Comparison of ENCODE assay signal across 1 cellular context in the genomic region with DNA sequence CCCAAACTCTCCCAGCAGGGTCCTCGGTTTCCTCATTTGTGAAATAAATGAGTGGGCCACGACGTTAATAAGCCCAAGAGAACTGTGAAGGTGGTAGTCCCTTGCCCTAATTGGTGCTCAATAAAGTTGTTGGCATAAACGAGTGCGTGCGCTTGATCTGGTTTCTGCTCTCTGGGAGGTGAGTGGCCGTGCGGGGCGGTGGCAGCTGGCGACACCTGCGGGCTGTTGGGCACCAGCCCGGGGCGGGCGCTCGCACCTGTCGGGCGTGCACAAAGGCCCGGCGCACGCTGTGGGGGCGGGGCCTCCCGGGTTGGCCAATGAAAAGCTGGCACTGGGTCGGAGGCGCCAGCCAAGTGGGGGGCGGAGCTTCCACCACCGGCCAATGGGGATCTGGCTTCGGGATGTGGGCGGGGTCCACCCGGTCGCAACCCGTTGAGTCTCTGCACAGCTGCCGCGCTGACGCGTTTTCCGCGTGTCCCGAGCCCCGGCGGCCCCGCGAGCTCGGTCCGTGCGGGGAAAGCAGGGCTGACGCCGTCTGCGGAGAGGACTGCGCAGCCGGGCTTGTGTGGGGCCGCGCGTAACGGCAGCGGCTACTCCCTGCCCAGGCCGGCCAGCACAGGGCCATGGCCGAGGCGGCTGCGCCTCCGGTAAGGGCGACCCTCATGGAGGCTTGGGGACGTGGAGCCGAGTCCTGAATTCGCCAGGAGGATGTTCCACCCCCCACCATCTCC.
TF ChIP-seq lines count a peak whose summit lies in the region.

No MANE protein-coding gene starts in this region.

TF ChIP-seq in WTC11, 78 proteins besides CTCF, POLR2A, EP300 and RAD21 (continued from another document and continues in another):
- TF ChIP-seq, protein P1, sequence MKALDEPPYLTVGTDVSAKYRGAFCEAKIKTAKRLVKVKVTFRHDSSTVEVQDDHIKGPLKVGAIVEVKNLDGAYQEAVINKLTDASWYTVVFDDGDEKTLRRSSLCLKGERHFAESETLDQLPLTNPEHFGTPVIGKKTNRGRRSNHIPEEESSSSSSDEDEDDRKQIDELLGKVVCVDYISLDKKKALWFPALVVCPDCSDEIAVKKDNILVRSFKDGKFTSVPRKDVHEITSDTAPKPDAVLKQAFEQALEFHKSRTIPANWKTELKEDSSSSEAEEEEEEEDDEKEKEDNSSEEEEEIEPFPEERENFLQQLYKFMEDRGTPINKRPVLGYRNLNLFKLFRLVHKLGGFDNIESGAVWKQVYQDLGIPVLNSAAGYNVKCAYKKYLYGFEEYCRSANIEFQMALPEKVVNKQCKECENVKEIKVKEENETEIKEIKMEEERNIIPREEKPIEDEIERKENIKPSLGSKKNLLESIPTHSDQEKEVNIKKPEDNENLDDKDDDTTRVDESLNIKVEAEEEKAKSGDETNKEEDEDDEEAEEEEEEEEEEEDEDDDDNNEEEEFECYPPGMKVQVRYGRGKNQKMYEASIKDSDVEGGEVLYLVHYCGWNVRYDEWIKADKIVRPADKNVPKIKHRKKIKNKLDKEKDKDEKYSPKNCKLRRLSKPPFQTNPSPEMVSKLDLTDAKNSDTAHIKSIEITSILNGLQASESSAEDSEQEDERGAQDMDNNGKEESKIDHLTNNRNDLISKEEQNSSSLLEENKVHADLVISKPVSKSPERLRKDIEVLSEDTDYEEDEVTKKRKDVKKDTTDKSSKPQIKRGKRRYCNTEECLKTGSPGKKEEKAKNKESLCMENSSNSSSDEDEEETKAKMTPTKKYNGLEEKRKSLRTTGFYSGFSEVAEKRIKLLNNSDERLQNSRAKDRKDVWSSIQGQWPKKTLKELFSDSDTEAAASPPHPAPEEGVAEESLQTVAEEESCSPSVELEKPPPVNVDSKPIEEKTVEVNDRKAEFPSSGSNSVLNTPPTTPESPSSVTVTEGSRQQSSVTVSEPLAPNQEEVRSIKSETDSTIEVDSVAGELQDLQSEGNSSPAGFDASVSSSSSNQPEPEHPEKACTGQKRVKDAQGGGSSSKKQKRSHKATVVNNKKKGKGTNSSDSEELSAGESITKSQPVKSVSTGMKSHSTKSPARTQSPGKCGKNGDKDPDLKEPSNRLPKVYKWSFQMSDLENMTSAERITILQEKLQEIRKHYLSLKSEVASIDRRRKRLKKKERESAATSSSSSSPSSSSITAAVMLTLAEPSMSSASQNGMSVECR (CRISPR knock-in tag; IDR thresholded peaks at IDR 0.05; ENCODE audit: borderline replicate concordance): peak; percentile 90; the same call in 1 of the 2 replicates
- TF ChIP-seq ETV6 (CRISPR knock-in tag; IDR thresholded peaks at IDR 0.05): peak; percentile 28
- TF ChIP-seq ZNF138 (CRISPR knock-in tag; conservative IDR thresholded peaks at IDR 0.05): no peak
- 0 out of 2 replicates have a peak, but pooled peaks have one; percentile 33 for TF ChIP-seq ZNF232 (CRISPR knock-in tag; IDR thresholded peaks at IDR 0.05)
- no peak for TF ChIP-seq ZBTB21 (CRISPR knock-in tag; IDR thresholded peaks at IDR 0.05; ENCODE audit: borderline replicate concordance)
- no peak for TF ChIP-seq JAZF1 (CRISPR knock-in tag; IDR thresholded peaks at IDR 0.05)
- TF ChIP-seq FOXK1 (CRISPR knock-in tag; IDR thresholded peaks at IDR 0.05): peak; percentile 82
- TF ChIP-seq, protein P2, sequence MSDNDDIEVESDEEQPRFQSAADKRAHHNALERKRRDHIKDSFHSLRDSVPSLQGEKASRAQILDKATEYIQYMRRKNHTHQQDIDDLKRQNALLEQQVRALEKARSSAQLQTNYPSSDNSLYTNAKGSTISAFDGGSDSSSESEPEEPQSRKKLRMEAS (CRISPR knock-in tag; IDR thresholded peaks at IDR 0.05): peak; percentile 94
- TF ChIP-seq, protein P3, sequence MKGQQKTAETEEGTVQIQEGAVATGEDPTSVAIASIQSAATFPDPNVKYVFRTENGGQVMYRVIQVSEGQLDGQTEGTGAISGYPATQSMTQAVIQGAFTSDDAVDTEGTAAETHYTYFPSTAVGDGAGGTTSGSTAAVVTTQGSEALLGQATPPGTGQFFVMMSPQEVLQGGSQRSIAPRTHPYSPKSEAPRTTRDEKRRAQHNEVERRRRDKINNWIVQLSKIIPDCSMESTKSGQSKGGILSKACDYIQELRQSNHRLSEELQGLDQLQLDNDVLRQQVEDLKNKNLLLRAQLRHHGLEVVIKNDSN (CRISPR knock-in tag; IDR thresholded peaks at IDR 0.05): peak; percentile 51; the same call in 1 of the 2 replicates
- peak; percentile 57 for TF ChIP-seq ZNF423 (CRISPR knock-in tag; IDR thresholded peaks at IDR 0.05)
- TF ChIP-seq ZNF671 (CRISPR knock-in tag; IDR thresholded peaks at IDR 0.05): no peak; the same call in 1 of the 2 replicates
- TF ChIP-seq ZNF121 (CRISPR knock-in tag; IDR thresholded peaks at IDR 0.05): no peak; the same call in 1 of the 2 replicates
- TF ChIP-seq, protein P4, sequence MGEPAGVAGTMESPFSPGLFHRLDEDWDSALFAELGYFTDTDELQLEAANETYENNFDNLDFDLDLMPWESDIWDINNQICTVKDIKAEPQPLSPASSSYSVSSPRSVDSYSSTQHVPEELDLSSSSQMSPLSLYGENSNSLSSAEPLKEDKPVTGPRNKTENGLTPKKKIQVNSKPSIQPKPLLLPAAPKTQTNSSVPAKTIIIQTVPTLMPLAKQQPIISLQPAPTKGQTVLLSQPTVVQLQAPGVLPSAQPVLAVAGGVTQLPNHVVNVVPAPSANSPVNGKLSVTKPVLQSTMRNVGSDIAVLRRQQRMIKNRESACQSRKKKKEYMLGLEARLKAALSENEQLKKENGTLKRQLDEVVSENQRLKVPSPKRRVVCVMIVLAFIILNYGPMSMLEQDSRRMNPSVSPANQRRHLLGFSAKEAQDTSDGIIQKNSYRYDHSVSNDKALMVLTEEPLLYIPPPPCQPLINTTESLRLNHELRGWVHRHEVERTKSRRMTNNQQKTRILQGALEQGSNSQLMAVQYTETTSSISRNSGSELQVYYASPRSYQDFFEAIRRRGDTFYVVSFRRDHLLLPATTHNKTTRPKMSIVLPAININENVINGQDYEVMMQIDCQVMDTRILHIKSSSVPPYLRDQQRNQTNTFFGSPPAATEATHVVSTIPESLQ (CRISPR knock-in tag; IDR thresholded peaks at IDR 0.05): no peak
- no peak for TF ChIP-seq SOX15 (CRISPR knock-in tag; IDR thresholded peaks at IDR 0.05)
- TF ChIP-seq, protein P5, sequence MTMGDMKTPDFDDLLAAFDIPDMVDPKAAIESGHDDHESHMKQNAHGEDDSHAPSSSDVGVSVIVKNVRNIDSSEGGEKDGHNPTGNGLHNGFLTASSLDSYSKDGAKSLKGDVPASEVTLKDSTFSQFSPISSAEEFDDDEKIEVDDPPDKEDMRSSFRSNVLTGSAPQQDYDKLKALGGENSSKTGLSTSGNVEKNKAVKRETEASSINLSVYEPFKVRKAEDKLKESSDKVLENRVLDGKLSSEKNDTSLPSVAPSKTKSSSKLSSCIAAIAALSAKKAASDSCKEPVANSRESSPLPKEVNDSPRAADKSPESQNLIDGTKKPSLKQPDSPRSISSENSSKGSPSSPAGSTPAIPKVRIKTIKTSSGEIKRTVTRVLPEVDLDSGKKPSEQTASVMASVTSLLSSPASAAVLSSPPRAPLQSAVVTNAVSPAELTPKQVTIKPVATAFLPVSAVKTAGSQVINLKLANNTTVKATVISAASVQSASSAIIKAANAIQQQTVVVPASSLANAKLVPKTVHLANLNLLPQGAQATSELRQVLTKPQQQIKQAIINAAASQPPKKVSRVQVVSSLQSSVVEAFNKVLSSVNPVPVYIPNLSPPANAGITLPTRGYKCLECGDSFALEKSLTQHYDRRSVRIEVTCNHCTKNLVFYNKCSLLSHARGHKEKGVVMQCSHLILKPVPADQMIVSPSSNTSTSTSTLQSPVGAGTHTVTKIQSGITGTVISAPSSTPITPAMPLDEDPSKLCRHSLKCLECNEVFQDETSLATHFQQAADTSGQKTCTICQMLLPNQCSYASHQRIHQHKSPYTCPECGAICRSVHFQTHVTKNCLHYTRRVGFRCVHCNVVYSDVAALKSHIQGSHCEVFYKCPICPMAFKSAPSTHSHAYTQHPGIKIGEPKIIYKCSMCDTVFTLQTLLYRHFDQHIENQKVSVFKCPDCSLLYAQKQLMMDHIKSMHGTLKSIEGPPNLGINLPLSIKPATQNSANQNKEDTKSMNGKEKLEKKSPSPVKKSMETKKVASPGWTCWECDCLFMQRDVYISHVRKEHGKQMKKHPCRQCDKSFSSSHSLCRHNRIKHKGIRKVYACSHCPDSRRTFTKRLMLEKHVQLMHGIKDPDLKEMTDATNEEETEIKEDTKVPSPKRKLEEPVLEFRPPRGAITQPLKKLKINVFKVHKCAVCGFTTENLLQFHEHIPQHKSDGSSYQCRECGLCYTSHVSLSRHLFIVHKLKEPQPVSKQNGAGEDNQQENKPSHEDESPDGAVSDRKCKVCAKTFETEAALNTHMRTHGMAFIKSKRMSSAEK (CRISPR knock-in tag; IDR thresholded peaks at IDR 0.05; ENCODE audit: borderline replicate concordance): 0 out of 2 replicates have a peak, but pooled peaks have one; percentile 29
- TF ChIP-seq, protein P6, sequence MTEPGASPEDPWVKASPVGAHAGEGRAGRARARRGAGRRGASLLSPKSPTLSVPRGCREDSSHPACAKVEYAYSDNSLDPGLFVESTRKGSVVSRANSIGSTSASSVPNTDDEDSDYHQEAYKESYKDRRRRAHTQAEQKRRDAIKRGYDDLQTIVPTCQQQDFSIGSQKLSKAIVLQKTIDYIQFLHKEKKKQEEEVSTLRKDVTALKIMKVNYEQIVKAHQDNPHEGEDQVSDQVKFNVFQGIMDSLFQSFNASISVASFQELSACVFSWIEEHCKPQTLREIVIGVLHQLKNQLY (CRISPR knock-in tag; IDR thresholded peaks at IDR 0.05): no peak
- TF ChIP-seq, protein P7, sequence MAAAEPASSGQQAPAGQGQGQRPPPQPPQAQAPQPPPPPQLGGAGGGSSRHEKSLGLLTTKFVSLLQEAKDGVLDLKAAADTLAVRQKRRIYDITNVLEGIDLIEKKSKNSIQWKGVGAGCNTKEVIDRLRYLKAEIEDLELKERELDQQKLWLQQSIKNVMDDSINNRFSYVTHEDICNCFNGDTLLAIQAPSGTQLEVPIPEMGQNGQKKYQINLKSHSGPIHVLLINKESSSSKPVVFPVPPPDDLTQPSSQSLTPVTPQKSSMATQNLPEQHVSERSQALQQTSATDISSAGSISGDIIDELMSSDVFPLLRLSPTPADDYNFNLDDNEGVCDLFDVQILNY (CRISPR knock-in tag; IDR thresholded peaks at IDR 0.05): peak; percentile 65; the same call in 1 of the 2 replicates
- TF ChIP-seq NFYB (CRISPR knock-in tag; conservative IDR thresholded peaks at IDR 0.05; ENCODE audit: low read depth): peak; percentile 49
- TF ChIP-seq TEAD4 (CRISPR knock-in tag; IDR thresholded peaks at IDR 0.05): no peak; the same call in 1 of the 2 replicates
- no peak for TF ChIP-seq FOXJ3 (CRISPR knock-in tag; IDR thresholded peaks at IDR 0.05; ENCODE audit: borderline replicate concordance)
- TF ChIP-seq, protein P8, sequence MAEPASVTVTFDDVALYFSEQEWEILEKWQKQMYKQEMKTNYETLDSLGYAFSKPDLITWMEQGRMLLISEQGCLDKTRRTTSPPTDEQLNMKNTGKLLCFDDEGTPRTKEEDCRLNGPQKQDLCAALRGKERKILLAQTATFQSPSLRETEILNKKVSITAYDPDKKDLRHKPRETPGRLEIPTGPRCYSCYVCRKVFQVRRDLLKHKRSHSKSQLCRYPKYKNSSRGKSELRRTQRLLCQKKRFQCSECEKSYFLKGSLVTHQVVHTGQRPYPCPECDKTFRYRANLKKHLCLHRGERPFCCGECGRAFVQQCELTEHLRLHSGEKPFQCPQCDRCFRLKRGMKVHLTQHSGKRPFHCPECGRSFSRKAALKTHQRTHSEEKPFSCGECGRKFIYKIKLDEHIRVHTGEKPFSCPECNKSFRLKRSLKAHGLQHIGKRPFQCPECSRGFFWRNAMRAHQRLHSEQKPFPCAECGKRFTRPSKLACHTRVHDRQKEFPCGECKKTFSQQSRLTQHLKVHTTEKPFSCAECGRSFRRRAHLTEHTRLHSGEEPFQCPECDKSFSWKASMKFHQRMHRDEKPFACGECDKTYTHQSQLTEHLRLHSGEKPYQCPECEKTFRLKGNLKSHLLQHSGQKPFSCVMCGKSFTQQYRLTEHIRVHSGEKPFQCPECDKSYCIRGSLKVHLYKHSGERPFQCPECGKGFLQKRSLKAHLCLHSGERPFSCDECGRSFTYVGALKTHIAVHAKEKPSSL (CRISPR knock-in tag; conservative IDR thresholded peaks at IDR 0.05): no peak
- TF ChIP-seq CREM (CRISPR knock-in tag; IDR thresholded peaks at IDR 0.05): peak; percentile 72; the same call in 1 of the 2 replicates
- peak; percentile 87; the same call in 1 of the 2 replicates for TF ChIP-seq E2F1 (CRISPR knock-in tag; IDR thresholded peaks at IDR 0.05)
- TF ChIP-seq RELA (CRISPR knock-in tag; IDR thresholded peaks at IDR 0.05; ENCODE audit: borderline replicate concordance): 0 out of 2 replicates have a peak, but pooled peaks have one; percentile 27
- TF ChIP-seq ESRRA (CRISPR knock-in tag; IDR thresholded peaks at IDR 0.05; ENCODE audit: borderline replicate concordance): peak; percentile 61; the same call in 1 of the 2 replicates
- TF ChIP-seq ATF1 (CRISPR knock-in tag; IDR thresholded peaks at IDR 0.05): 0 out of 2 replicates have a peak, but pooled peaks have one; percentile 24
- no peak for TF ChIP-seq OVOL2 (CRISPR knock-in tag; IDR thresholded peaks at IDR 0.05; ENCODE audit: borderline replicate concordance)
- TF ChIP-seq, protein P9, sequence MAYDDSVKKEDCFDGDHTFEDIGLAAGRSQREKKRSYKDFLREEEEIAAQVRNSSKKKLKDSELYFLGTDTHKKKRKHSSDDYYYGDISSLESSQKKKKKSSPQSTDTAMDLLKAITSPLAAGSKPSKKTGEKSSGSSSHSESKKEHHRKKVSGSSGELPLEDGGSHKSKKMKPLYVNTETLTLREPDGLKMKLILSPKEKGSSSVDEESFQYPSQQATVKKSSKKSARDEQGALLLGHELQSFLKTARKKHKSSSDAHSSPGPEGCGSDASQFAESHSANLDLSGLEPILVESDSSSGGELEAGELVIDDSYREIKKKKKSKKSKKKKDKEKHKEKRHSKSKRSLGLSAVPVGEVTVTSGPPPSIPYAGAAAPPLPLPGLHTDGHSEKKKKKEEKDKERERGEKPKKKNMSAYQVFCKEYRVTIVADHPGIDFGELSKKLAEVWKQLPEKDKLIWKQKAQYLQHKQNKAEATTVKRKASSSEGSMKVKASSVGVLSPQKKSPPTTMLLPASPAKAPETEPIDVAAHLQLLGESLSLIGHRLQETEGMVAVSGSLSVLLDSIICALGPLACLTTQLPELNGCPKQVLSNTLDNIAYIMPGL (CRISPR knock-in tag; IDR thresholded peaks at IDR 0.05): peak; percentile 45; the same call in 1 of the 2 replicates
- TF ChIP-seq GABPB1 (CRISPR knock-in tag; IDR thresholded peaks at IDR 0.05): no peak
- TF ChIP-seq, protein P10, sequence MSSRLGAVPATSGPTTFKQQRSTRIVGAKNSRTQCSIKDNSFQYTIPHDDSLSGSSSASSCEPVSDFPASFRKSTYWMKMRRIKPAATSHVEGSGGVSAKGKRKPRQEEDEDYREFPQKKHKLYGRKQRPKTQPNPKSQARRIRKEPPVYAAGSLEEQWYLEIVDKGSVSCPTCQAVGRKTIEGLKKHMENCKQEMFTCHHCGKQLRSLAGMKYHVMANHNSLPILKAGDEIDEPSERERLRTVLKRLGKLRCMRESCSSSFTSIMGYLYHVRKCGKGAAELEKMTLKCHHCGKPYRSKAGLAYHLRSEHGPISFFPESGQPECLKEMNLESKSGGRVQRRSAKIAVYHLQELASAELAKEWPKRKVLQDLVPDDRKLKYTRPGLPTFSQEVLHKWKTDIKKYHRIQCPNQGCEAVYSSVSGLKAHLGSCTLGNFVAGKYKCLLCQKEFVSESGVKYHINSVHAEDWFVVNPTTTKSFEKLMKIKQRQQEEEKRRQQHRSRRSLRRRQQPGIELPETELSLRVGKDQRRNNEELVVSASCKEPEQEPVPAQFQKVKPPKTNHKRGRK (CRISPR knock-in tag; IDR thresholded peaks at IDR 0.05; ENCODE audit: borderline replicate concordance): no peak
